ENCODE assay signal across 10 cellular contexts in the genomic region with DNA sequence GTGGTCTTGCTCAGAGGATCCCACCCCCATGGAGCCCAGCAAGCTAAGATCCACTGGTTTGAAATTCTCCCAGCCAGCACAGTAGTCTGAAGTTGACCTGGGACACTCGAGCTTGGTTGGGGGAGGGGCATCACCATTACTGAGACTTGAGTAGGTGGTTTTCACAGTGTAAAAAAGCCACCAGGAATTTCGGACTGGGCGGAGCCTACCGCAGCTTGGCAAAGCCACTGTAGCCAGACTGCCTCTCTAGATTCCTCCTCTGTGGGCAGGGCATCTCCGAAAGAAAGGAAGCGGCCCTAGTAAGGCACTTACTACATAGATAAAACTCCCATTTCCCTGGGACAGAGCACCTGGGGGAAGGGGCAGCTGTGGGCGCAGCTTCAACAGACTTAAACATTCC. TPM values are rescaled to one million over a fixed set of nuclear protein-coding genes. Genes with fewer than 3 reads are reported as not detected.
DNase-seq lines count a peak whose midpoint lies in the region; ATAC-seq and TF ChIP-seq lines count a peak whose summit lies in the region.
"Not testable (repeated sequence)": the region's sequence is repeated elsewhere in the genome, so short reads cannot be mapped to it uniquely, and the experiment has no call there.
"Had no signal": no experiment of that assay in that cellular context is flagged by ENCODE, and none has a peak within 500 bp of the region (broad histone marks: within the 10 kb centered on the region; RNA-seq: fewer than 3 reads in every experiment).

No MANE protein-coding gene starts in this region.

- not testable (repeated sequence) for H3K9me2 ChIP-seq in GM23338 (ENCODE audit: insufficient read depth)

- not testable (repeated sequence) for H3K27me3 ChIP-seq in GM23338 (ENCODE audit: insufficient read depth); endodermal cell (ENCODE audit: control insufficient read depth, insufficient read depth, low read length, poor library complexity, severe bottlenecking); neural progenitor cell

- not testable (repeated sequence) for H4K20me1 ChIP-seq in GM23338 (replicated peaks; ENCODE audit: insufficient read depth); neural progenitor cell (ENCODE audit: low read depth)

- not testable (repeated sequence) for H3K27ac Mint-ChIP-seq in GM23338, endodermal cell, neural progenitor cell

- H2AFZ ChIP-seq in GM23338, result peak overlapping the region; percentile 81
- peak overlapping the region; percentile 29 for H2AFZ ChIP-seq in neural progenitor cell (replicated peaks)

- 80 to 89% methylated on average over 3 to 7 of the region's 7 CpGs for WGBS in endodermal cell (ENCODE audit: insufficient coverage in 1 of 2, insufficient read length in 1 of 2), 2 experiments

- H3K9me3 ChIP-seq in endodermal cell (ENCODE audit: control insufficient read depth, low read length); neural progenitor cell (ENCODE audit: low read depth): not testable (repeated sequence)

- H3K4me3 ChIP-seq in GM23338; endodermal cell (ENCODE audit: low read length); neural progenitor cell: not testable (repeated sequence)

- not testable (repeated sequence) for H3K27me3 Mint-ChIP-seq in GM23338 (ENCODE audit: insufficient read depth, low read depth, poor library complexity); endodermal cell (ENCODE audit: insufficient read depth); neural progenitor cell (ENCODE audit: insufficient read depth, low read depth)

- H3K4me2 ChIP-seq in GM23338, neural progenitor cell: not testable (repeated sequence)

- H3K4me1 ChIP-seq in GM23338 (ENCODE audit: insufficient read depth), result peaks cover 29% of the 10 kb centered on the region
- not testable (repeated sequence) for H3K4me1 ChIP-seq in endodermal cell (ENCODE audit: control insufficient read depth, insufficient read depth, low read length); neural progenitor cell

- not testable (repeated sequence) for H3F3A ChIP-seq in GM23338 (replicated peaks; ENCODE audit: low read depth); neural progenitor cell (ENCODE audit: low read depth)

- H3K9ac ChIP-seq in endodermal cell (ENCODE audit: extremely low read depth, low read length, poor library complexity, severe bottlenecking); neural progenitor cell: not testable (repeated sequence)

- not testable (repeated sequence) for TF ChIP-seq CTCF in GM23338 (conservative IDR thresholded peaks at IDR 0.05; ENCODE audit: low read depth in 2 of 2); endodermal cell (conservative IDR thresholded peaks at IDR 0.05); neural progenitor cell (IDR thresholded peaks at IDR 0.05)

- H3K9me3 Mint-ChIP-seq in GM23338, result peaks cover 15% of the 10 kb centered on the region
- peaks cover 12% of the 10 kb centered on the region for H3K9me3 Mint-ChIP-seq in endodermal cell
- H3K9me3 Mint-ChIP-seq in neural progenitor cell, result peaks cover 20% of the 10 kb centered on the region

- H3K36me3 ChIP-seq in GM23338 (ENCODE audit: insufficient read depth); endodermal cell (ENCODE audit: control insufficient read depth, insufficient read depth, low read length); neural progenitor cell: not testable (repeated sequence)

- not testable (repeated sequence) for H3K4me3 Mint-ChIP-seq in GM23338, endodermal cell, neural progenitor cell

- peaks cover 11% of the 10 kb centered on the region; the same call in 2 of the 3 replicates for H3K36me3 Mint-ChIP-seq in GM23338 (ENCODE audit: low read depth)
- not testable (repeated sequence) for H3K36me3 Mint-ChIP-seq in endodermal cell (ENCODE audit: low read depth); neural progenitor cell

- not testable (repeated sequence) for ATAC-seq in GM23338

- not testable (repeated sequence) for H3K27ac ChIP-seq in GM23338 (ENCODE audit: low read depth); endodermal cell (ENCODE audit: low read depth, low read length); neural progenitor cell

- DNase-seq in A172 (ENCODE audit: low spot score) (peak; percentile 15), GM23338 (ENCODE audit: low spot score) (peak; percentile 46), M059J (ENCODE audit: low read depth) (peak; percentile 12), SW480 (ENCODE audit: low spot score) (peak; percentile 38), endodermal cell (peak; percentile 67), islet precursor cell (peak; percentile 72), neural progenitor cell (ENCODE audit: low spot score) (peak; percentile 22)

- H3K4me1 Mint-ChIP-seq in GM23338, result peaks cover 17% of the 10 kb centered on the region
- not testable (repeated sequence) for H3K4me1 Mint-ChIP-seq in endodermal cell, neural progenitor cell

- not testable (repeated sequence) for H3K79me2 ChIP-seq in GM23338 (replicated peaks; ENCODE audit: insufficient read depth); neural progenitor cell (ENCODE audit: low read depth)

RNA-seq across cellular contexts. Expression of a gene that starts 44.0 kb away (rescaled TPM):
- total RNA-seq in A172 (2014; rRNA removed; shearing (Covaris generic)), result 0.43 TPM in 1 of 2 replicates, not detected in the other
- 0.42 and 3.9 TPM in 2 replicates for total RNA-seq in GM23338 (2014; rRNA removed; shearing (Covaris generic))
- 0.55 and 0.56 TPM in 2 replicates for polyA plus RNA-seq in GM23338 (2016; fragmentation: Nextera tagmentation; extraction: Ambion mirVana)
- total RNA-seq in M059J (2014; rRNA removed; shearing (Covaris generic)), result not detected in 2 replicates
- total RNA-seq in endodermal cell (1 to 10 TPM in 1 of 2 donors, not detected in 1; 1.9 TPM), neural progenitor cell (ENCODE audit: low replicate concordance) (0.30 and 0.59 TPM in 2 replicates)
- not detected for polyA plus RNA-seq in endodermal cell (2013, experiment 1 of 2)
- polyA plus RNA-seq in endodermal cell (2013, experiment 2 of 2), result not detected
- total RNA-seq: CD4-positive, alpha-beta T cell; CD8-positive, alpha-beta memory T cell had no signal
- polyA plus RNA-seq: CD14-positive monocyte; CD8-positive, alpha-beta memory T cell had no signal

Comparison
In these comparisons a context has a peak if more than half of its experiments do, and no peak if none do; other contexts are left out.
1. DNase-seq: peak in every context shown above with its lines; median percentile 72 in islet precursor cell; 67 in endodermal cell; 46 in GM23338; 38 in SW480; 22 in neural progenitor cell; 15 in A172; 12 in M059J.